11 cellular contexts compared by ENCODE assay signal in genomic region chr1:175221548-175222175, GRCh38. TPM values are rescaled to one million over a fixed set of nuclear protein-coding genes. Genes with fewer than 3 reads are reported as not detected.
DNase-seq lines count a peak whose midpoint lies in the region; ATAC-seq and TF ChIP-seq lines count a peak whose summit lies in the region.
"Had no signal": no experiment of that assay in that cellular context is flagged by ENCODE, and none has a peak within 500 bp of the region (broad histone marks: within the 10 kb centered on the region; RNA-seq: fewer than 3 reads in every experiment).

No MANE protein-coding gene starts in this region.

- H3K27ac ChIP-seq in parathyroid adenoma, result no peak overlapping the region
- H3K27ac ChIP-seq: SJSA1 had no signal

- no peaks in the 10 kb centered on the region for H3K79me2 ChIP-seq in parathyroid adenoma

- H3K27me3 ChIP-seq in parathyroid adenoma (ENCODE audit: control insufficient read depth, insufficient read depth, low read length), result no peaks in the 10 kb centered on the region
- H3K27me3 ChIP-seq: SJSA1 had no signal

- BruUV-seq in Calu3 (replicated peaks; lab: Mats Ljungman, UMichigan), result no TSS peak

- no peak for TF ChIP-seq CTCF in Calu3 (IDR thresholded peaks at IDR 0.05; ENCODE audit: unreplicated experiment)
- TF ChIP-seq CTCF in WTC11 (IDR thresholded peaks at IDR 0.05), result no peak
- TF ChIP-seq CTCF in parathyroid adenoma (IDR thresholded peaks at IDR 0.05), result peak; percentile 44

- POLR2A ChIA-PET in WTC11 (lab: Charles Lee), result no interaction called here

- H3K9ac ChIP-seq in parathyroid adenoma, result no peak overlapping the region

- H3K4me3 ChIP-seq in parathyroid adenoma (ENCODE audit: low read depth, low read length), result no peak overlapping the region
- H3K4me3 ChIP-seq: SJSA1 had no signal

- H3K27ac Mint-ChIP-seq in Calu3 (ENCODE audit: unreplicated experiment) (no peak overlapping the region), WTC11 (peak overlapping the region; percentile 75)

- H3K4me2 ChIP-seq in parathyroid adenoma (ENCODE audit: low read length), result no peak overlapping the region

- no peaks in the 10 kb centered on the region for H3K27me3 Mint-ChIP-seq in Calu3 (ENCODE audit: unreplicated experiment)
- H3K27me3 Mint-ChIP-seq in WTC11 (ENCODE audit: low read depth), result no peaks in the 10 kb centered on the region

- H3K4me1 ChIP-seq in parathyroid adenoma, result peaks cover 26% of the 10 kb centered on the region
- H3K4me1 ChIP-seq: SJSA1 had no signal

- intact Hi-C loops in Calu3 (cut with micrococcal nuclease; ENCODE audit: unreplicated experiment), result loop anchor here (1.0 kb wide), 2 partner anchors 66 to 98 kb away; no protein-coding TSS in a partner anchor
- intact Hi-C loops in left ventricle myocardium superior (cut with micrococcal nuclease), result no loop called here

- CTCF ChIA-PET in Calu3 (lab: Charles Lee) (interaction anchor here (0.6 to 2.0 kb wide), 10 partner anchors 19 to 192 kb away, joined by 3 to 37 read pairs (median 4); no protein-coding TSS in a partner anchor), WTC11 (lab: Charles Lee) (interaction anchor here (0.6 to 1.3 kb wide), 10 partner anchors 30 to 192 kb away, joined by 3 to 29 read pairs (median 7); partner anchors contain the start of gene KIAA0040)

- ATAC-seq in WTC11 (peak; percentile 87), left ventricle myocardium superior (peak; percentile 71), HG03135 (IDR thresholded peaks at IDR 0.05; ENCODE audit: unreplicated experiment) (no peak)

- peak overlapping the region; percentile 68 for H2AFZ ChIP-seq in parathyroid adenoma

- DNase-seq in Calu3, result peak; percentile 71
- DNase-seq in WTC11 (ENCODE audit: low spot score), result peak; percentile 63
- peak; percentile 48 for DNase-seq in left ventricle myocardium superior
- no peak for DNase-seq in NCI-H2196 treated with DMSO at 0.1 percent for 48 hours (lab: John Stamatoyannopoulos, UW; ENCODE audit: unreplicated experiment)
- no peak for DNase-seq in stimulated activated CD4-positive, alpha-beta T cell treated with anti-CD3 and anti-CD28 coated beads, Interleukin-2, amount 100 ng/mL, for 24 hours
- no peak for DNase-seq in ureter (ENCODE audit: low spot score)
- DNase-seq: amygdala, NCI-H2081 had no signal

- H3K9me3 Mint-ChIP-seq in Calu3 (ENCODE audit: low read depth, unreplicated experiment), result no peaks in the 10 kb centered on the region
- H3K9me3 Mint-ChIP-seq in WTC11, result no peaks in the 10 kb centered on the region

- H3K9me3 ChIP-seq in parathyroid adenoma (ENCODE audit: control insufficient read depth, low read length), result no peaks in the 10 kb centered on the region
- H3K9me3 ChIP-seq: SJSA1 had no signal

- H3K4me1 Mint-ChIP-seq in Calu3 (ENCODE audit: low read depth, unreplicated experiment) (peaks cover 8% of the 10 kb centered on the region), WTC11 (peaks cover 31% of the 10 kb centered on the region)

- H3K4me3 Mint-ChIP-seq in Calu3 (ENCODE audit: low read depth, unreplicated experiment), result no peak overlapping the region
- no peak overlapping the region for H3K4me3 Mint-ChIP-seq in WTC11

- H3K36me3 Mint-ChIP-seq in Calu3 (ENCODE audit: insufficient read depth, unreplicated experiment), result no peaks in the 10 kb centered on the region
- no peaks in the 10 kb centered on the region for H3K36me3 Mint-ChIP-seq in WTC11

- no peaks in the 10 kb centered on the region for H3K36me3 ChIP-seq in parathyroid adenoma (ENCODE audit: control insufficient read depth, insufficient read depth, low read length)
- H3K36me3 ChIP-seq: SJSA1 had no signal

TF ChIP-seq in WTC11, 78 proteins besides CTCF, POLR2A, EP300 and RAD21:
- TF ChIP-seq ZNF416 (CRISPR knock-in tag; IDR thresholded peaks at IDR 0.05), result no peak
- TF ChIP-seq GTF2I (CRISPR knock-in tag; conservative IDR thresholded peaks at IDR 0.05), result no peak
- TF ChIP-seq PRDM15 (CRISPR knock-in tag; IDR thresholded peaks at IDR 0.05), result no peak
- no peak for TF ChIP-seq STAT6 (CRISPR knock-in tag; conservative IDR thresholded peaks at IDR 0.05; ENCODE audit: low read depth)
- no peak for TF ChIP-seq RORB (CRISPR knock-in tag; IDR thresholded peaks at IDR 0.05)
- 0 out of 2 replicates have a peak, but pooled peaks have one; percentile 51 for TF ChIP-seq HMGXB4 (CRISPR knock-in tag; IDR thresholded peaks at IDR 0.05)
- TF ChIP-seq ZNF219 (CRISPR knock-in tag; IDR thresholded peaks at IDR 0.05; ENCODE audit: borderline replicate concordance), result no peak
- no peak for TF ChIP-seq HMGA2 (CRISPR knock-in tag; IDR thresholded peaks at IDR 0.05)
TF ChIP-seq in WTC11: peak in this region for 1.

RNA-seq across cellular contexts. Expression of gene KIAA0040, which starts 29.1 kb away (rescaled TPM):
- total RNA-seq in Calu3 (2022) (24.3 and 33.4 TPM in 2 replicates), WTC11 (2021) (8.8 to 15.0 TPM (median 11.9 TPM) in 3 replicates), left ventricle myocardium superior (16.9 TPM), ureter (25.3 TPM)

Comparison
In these comparisons a context has a peak if more than half of its experiments do, and no peak if none do; other contexts are left out.
1. DNase-seq: peak in Calu3 (single experiment), WTC11 (single experiment) and left ventricle myocardium superior (single experiment); none in NCI-H2196 treated with DMSO at 0.1 percent for 48 hours (single experiment), stimulated activated CD4-positive, alpha-beta T cell treated with anti-CD3 and anti-CD28 coated beads, Interleukin-2, amount 100 ng/mL, for 24 hours (0 of 2) and ureter (single experiment).